ENCODE assay signal across 20 cellular contexts in the genomic region with DNA sequence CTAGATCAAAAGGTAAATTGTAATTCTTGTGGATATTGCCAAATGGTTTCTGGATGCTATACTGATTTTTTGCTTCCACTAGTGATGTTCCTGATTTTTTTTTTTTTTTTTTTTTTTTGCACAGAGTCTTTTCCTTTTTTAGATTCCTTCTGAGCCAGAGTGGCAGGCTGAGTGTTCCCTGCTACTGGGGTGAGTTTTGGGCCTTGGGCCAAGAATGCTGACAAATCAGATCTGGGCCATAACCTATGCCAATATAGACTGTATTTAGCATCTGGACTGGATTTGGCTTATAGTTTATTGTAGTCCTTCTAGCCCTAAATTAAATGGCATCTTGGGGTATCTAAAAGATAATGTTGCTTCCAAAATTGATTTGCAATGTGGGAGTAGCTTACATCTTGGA.
"Had no signal": no experiment of that assay in that cellular context is flagged by ENCODE, and none has a peak within 500 bp of the region (broad histone marks: within the 10 kb centered on the region; RNA-seq: fewer than 3 reads in every experiment).

No MANE protein-coding gene starts in this region.

- H3K27ac ChIP-seq: foreskin keratinocyte, lower lobe of right lung, neutrophil, parathyroid adenoma, right lobe of liver, suprapubic skin had no signal

- H3K4me1 ChIP-seq: foreskin keratinocyte, lower lobe of right lung, parathyroid adenoma, suprapubic skin had no signal

- H3K4me3 ChIP-seq: lower lobe of right lung, right lobe of liver, smooth muscle cell, suprapubic skin had no signal

- H3K9me3 ChIP-seq: lower lobe of right lung, neutrophil, right lobe of liver, suprapubic skin had no signal

- DNase-seq: activated B cell treated with CpG ODN at 0.5 μM for 24 hours; activated CD4-positive, alpha-beta memory T cell treated with anti-CD3 and anti-CD28 coated beads, Interleukin-2, amount 10 ng/mL, durations not matched to agents 7 days and 5 days; activated CD4-positive, alpha-beta T cell treated with anti-CD3 and anti-CD28 coated beads for 48 hours; activated naive CD4-positive, alpha-beta T cell treated with Interleukin-2 at 50 U/mL for 16 hours; activated T-cell treated with anti-CD3 and anti-CD28 coated beads, Interleukin-2, amount 50 U/mL, for 24 hours; cerebellar nuclear complex; effector memory CD8-positive, alpha-beta T cell; foreskin keratinocyte; glutamatergic neuron; hypothalamus; lower lobe of right lung; right lobe of liver; stimulated activated CD4-positive, alpha-beta T cell treated with anti-CD3 and anti-CD28 coated beads, Interleukin-4, amount 100 ng/mL, for 1 hour; stimulated activated naive CD8-positive, alpha-beta T cell treated with anti-CD3 and anti-CD28 coated beads, Interleukin-15, amount 100 ng/mL, for 72 hours; T-cell; T-helper 9 cell had no signal

- H3K36me3 ChIP-seq: lower lobe of right lung, neutrophil, right lobe of liver, suprapubic skin had no signal

- H3K27me3 ChIP-seq: foreskin keratinocyte, neutrophil, right lobe of liver, suprapubic skin had no signal
